In the genomic region with DNA sequence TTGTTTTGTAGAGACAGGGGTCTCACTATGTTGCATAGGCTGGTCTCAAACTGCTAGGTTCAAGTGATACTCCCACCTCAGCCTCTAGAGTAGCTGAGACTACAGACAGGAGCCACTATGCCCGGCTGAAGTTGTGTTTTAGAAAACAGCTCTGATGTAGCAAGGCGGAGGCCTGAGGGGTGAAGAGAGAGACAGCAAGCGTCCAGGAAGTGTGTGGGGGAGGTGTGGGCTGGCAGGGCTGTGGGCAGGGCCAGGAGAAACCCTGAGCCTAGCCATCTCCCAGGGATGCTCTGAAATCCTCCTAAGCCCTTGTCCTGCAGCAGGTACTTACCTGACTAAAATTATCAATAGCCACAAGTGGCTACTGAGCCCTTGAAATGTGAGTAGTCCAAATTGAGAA, we compare ENCODE assay signal across 1 cellular context.
TF ChIP-seq lines count a peak whose summit lies in the region.

No MANE protein-coding gene starts in this region.

TF ChIP-seq in GM12878, 131 proteins besides CTCF, POLR2A, EP300 and RAD21:
- TF ChIP-seq PML (IDR thresholded peaks at IDR 0.05; ENCODE audit: low read length), result no peak
- TF ChIP-seq, protein P1, sequence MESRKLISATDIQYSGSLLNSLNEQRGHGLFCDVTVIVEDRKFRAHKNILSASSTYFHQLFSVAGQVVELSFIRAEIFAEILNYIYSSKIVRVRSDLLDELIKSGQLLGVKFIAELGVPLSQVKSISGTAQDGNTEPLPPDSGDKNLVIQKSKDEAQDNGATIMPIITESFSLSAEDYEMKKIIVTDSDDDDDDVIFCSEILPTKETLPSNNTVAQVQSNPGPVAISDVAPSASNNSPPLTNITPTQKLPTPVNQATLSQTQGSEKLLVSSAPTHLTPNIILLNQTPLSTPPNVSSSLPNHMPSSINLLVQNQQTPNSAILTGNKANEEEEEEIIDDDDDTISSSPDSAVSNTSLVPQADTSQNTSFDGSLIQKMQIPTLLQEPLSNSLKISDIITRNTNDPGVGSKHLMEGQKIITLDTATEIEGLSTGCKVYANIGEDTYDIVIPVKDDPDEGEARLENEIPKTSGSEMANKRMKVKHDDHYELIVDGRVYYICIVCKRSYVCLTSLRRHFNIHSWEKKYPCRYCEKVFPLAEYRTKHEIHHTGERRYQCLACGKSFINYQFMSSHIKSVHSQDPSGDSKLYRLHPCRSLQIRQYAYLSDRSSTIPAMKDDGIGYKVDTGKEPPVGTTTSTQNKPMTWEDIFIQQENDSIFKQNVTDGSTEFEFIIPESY (IDR thresholded peaks at IDR 0.05), result no peak
- no peak for TF ChIP-seq BRCA1 (IDR thresholded peaks at IDR 0.05; ENCODE audit: low read depth, low read length)
- TF ChIP-seq CREB1 (IDR thresholded peaks at IDR 0.05; ENCODE audit: low read depth), result no peak
- TF ChIP-seq, protein P2, sequence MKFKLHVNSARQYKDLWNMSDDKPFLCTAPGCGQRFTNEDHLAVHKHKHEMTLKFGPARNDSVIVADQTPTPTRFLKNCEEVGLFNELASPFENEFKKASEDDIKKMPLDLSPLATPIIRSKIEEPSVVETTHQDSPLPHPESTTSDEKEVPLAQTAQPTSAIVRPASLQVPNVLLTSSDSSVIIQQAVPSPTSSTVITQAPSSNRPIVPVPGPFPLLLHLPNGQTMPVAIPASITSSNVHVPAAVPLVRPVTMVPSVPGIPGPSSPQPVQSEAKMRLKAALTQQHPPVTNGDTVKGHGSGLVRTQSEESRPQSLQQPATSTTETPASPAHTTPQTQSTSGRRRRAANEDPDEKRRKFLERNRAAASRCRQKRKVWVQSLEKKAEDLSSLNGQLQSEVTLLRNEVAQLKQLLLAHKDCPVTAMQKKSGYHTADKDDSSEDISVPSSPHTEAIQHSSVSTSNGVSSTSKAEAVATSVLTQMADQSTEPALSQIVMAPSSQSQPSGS (IDR thresholded peaks at IDR 0.05; ENCODE audit: low read length), result no peak
- TF ChIP-seq SRF (IDR thresholded peaks at IDR 0.05; ENCODE audit: low read depth in 2 of 2, low read length in 2 of 2), result no peak
- TF ChIP-seq, protein P3, sequence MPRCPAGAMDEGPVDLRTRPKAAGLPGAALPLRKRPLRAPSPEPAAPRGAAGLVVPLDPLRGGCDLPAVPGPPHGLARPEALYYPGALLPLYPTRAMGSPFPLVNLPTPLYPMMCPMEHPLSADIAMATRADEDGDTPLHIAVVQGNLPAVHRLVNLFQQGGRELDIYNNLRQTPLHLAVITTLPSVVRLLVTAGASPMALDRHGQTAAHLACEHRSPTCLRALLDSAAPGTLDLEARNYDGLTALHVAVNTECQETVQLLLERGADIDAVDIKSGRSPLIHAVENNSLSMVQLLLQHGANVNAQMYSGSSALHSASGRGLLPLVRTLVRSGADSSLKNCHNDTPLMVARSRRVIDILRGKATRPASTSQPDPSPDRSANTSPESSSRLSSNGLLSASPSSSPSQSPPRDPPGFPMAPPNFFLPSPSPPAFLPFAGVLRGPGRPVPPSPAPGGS (IDR thresholded peaks at IDR 0.05; ENCODE audit: borderline replicate concordance, insufficient read depth, low read depth, low read length, poor library complexity, severe bottlenecking), result no peak
- TF ChIP-seq TARDBP (IDR thresholded peaks at IDR 0.05; ENCODE audit: borderline replicate concordance), result no peak
- no peak for TF ChIP-seq ZNF207 (IDR thresholded peaks at IDR 0.05; ENCODE audit: borderline replicate concordance)
- no peak for TF ChIP-seq NFXL1 (IDR thresholded peaks at IDR 0.05; ENCODE audit: borderline replicate concordance)
- TF ChIP-seq, protein P4, sequence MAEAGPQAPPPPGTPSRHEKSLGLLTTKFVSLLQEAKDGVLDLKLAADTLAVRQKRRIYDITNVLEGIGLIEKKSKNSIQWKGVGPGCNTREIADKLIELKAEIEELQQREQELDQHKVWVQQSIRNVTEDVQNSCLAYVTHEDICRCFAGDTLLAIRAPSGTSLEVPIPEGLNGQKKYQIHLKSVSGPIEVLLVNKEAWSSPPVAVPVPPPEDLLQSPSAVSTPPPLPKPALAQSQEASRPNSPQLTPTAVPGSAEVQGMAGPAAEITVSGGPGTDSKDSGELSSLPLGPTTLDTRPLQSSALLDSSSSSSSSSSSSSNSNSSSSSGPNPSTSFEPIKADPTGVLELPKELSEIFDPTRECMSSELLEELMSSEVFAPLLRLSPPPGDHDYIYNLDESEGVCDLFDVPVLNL (IDR thresholded peaks at IDR 0.05; ENCODE audit: low read depth, low read length), result no peak
- TF ChIP-seq, protein P5, sequence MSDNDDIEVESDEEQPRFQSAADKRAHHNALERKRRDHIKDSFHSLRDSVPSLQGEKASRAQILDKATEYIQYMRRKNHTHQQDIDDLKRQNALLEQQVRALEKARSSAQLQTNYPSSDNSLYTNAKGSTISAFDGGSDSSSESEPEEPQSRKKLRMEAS (IDR thresholded peaks at IDR 0.05; ENCODE audit: low read depth, low read length), result no peak
- TF ChIP-seq MTA3 (IDR thresholded peaks at IDR 0.05; ENCODE audit: borderline replicate concordance, low read length), result no peak
- no peak for TF ChIP-seq MEF2B (IDR thresholded peaks at IDR 0.05; ENCODE audit: partially characterized antibody, poor library complexity, severe bottlenecking)
- TF ChIP-seq RUNX3 (IDR thresholded peaks at IDR 0.05; ENCODE audit: low read length), result no peak
- no peak for TF ChIP-seq GABPA (IDR thresholded peaks at IDR 0.05; ENCODE audit: low read depth)
